ENCODE assay signal across 8 cellular contexts in the genomic region with DNA sequence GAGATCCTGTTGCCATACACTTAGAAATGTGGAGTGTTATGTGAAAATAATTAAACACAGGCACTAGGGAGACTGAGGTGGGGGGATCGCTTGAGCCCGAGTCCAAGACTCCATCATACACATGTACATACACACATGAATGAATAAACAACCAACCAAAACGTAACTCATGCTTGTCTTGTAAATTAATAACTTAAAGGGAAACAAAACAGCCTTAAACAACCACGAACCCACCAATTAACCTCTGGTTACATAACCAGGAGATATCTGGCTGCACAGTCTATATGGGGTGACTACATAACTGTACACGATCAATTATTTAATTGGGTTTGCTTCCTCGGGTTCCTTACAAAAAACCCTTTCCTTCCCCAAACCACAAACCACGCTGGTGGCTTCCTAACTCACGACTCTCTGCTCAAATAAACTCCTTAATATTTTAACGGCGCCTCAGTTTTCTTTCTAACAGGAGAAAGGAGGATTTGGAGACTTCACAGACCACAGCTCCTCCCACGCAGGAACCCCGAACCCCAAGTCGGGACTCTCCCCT. TPM values are rescaled to one million over a fixed set of nuclear protein-coding genes. Genes with fewer than 3 reads are reported as not detected.
DNase-seq lines count a peak whose midpoint lies in the region; ATAC-seq, FAIRE-seq and TF ChIP-seq lines count a peak whose summit lies in the region.

No MANE protein-coding gene starts in this region.

- dilution Hi-C loops in keratinocyte (cut with MboI; ENCODE audit: extremely low pct_ligation_motif_present, low sequenced_read_pairs), result no loop called here

- peaks cover 22% of the 10 kb centered on the region for H3K9me3 Mint-ChIP-seq in activated naive CD4-positive, alpha-beta T cell treated with anti-CD3 and anti-CD28 coated beads, Interleukin-2, amount 10 ng/mL, durations not matched to agents 7 days and 5 days
- peaks cover 28% of the 10 kb centered on the region for H3K9me3 Mint-ChIP-seq in activated naive CD8-positive, alpha-beta T cell treated with anti-CD3 and anti-CD28 coated beads, Interleukin-2, amount 50 U/mL, for 24 hours

- H3K4me2 ChIP-seq in keratinocyte (ENCODE audit: control insufficient read depth, extremely low read depth, insufficient read depth, low read depth, low read length), result peak overlapping the region; percentile 99

- no peaks in the 10 kb centered on the region for H3K9me3 ChIP-seq in keratinocyte (ENCODE audit: control insufficient read depth, low read depth, low read length)

- CTCF ChIA-PET in activated naive CD4-positive, alpha-beta T cell treated with anti-CD3 and anti-CD28 coated beads, Interleukin-2, amount 10 ng/mL, durations not matched to agents 7 days and 5 days (lab: Charles Lee), result no interaction called here

- peaks cover 14% of the 10 kb centered on the region for H3K36me3 Mint-ChIP-seq in activated naive CD4-positive, alpha-beta T cell treated with anti-CD3 and anti-CD28 coated beads, Interleukin-2, amount 10 ng/mL, durations not matched to agents 7 days and 5 days
- peaks cover 34% of the 10 kb centered on the region for H3K36me3 Mint-ChIP-seq in activated naive CD8-positive, alpha-beta T cell treated with anti-CD3 and anti-CD28 coated beads, Interleukin-2, amount 50 U/mL, for 24 hours (ENCODE audit: low read depth)

- DNase-seq in activated naive CD4-positive, alpha-beta T cell treated with anti-CD3 and anti-CD28 coated beads, Interleukin-2, amount 10 ng/mL, durations not matched to agents 7 days and 5 days, result no peak
- no peak for DNase-seq in activated naive CD4-positive, alpha-beta T cell treated with Interleukin-2 at 50 U/mL for 16 hours
- DNase-seq in HT1080 (ENCODE audit: low read depth) (peak; percentile 4), keratinocyte (ENCODE audit: low read depth, low spot score) (no peak), superior temporal gyrus (ENCODE audit: extremely low spot score) (peak; percentile 26), NCI-H1930 (lab: John Stamatoyannopoulos, UW) (no peak), GM19240 (ENCODE audit: insufficient read length, low spot score) (no peak)
- no peak for DNase-seq in activated naive CD8-positive, alpha-beta T cell treated with anti-CD3 and anti-CD28 coated beads, Interleukin-2, amount 50 U/mL, for 24 hours

- peak overlapping the region; percentile 84 for H3K4me3 Mint-ChIP-seq in activated naive CD4-positive, alpha-beta T cell treated with anti-CD3 and anti-CD28 coated beads, Interleukin-2, amount 10 ng/mL, durations not matched to agents 7 days and 5 days
- H3K4me3 Mint-ChIP-seq in activated naive CD8-positive, alpha-beta T cell treated with anti-CD3 and anti-CD28 coated beads, Interleukin-2, amount 50 U/mL, for 24 hours, result peak overlapping the region; percentile 89

- H3K27me3 ChIP-seq in keratinocyte (ENCODE audit: control insufficient read depth, extremely low read depth, insufficient read depth, low read length), result no peaks in the 10 kb centered on the region

- H3K27ac ChIP-seq in keratinocyte (ENCODE audit: control insufficient read depth, insufficient read depth, low read length), result peak overlapping the region; percentile 82

- H3K9ac ChIP-seq in keratinocyte (ENCODE audit: control insufficient read depth, extremely low read depth, insufficient read depth, low read length), result peak overlapping the region; percentile 80

- no peaks in the 10 kb centered on the region for H4K20me1 ChIP-seq in keratinocyte (ENCODE audit: control insufficient read depth, extremely low read depth, insufficient read depth, low read length)

- H2AFZ ChIP-seq in keratinocyte (ENCODE audit: control insufficient read depth, low read length), result peak overlapping the region; percentile 97

- H3K4me1 ChIP-seq in keratinocyte (ENCODE audit: control insufficient read depth, extremely low read depth, insufficient read depth, low read length), result peaks cover 13% of the 10 kb centered on the region

- no peak for FAIRE-seq in keratinocyte (lab: Jason Lieb, UNC)

- no peaks in the 10 kb centered on the region for H3K9me1 ChIP-seq in keratinocyte (ENCODE audit: control insufficient read depth, extremely low read depth, insufficient read depth, low read length)

- peak overlapping the region; percentile 74 for H3K27ac Mint-ChIP-seq in activated naive CD4-positive, alpha-beta T cell treated with anti-CD3 and anti-CD28 coated beads, Interleukin-2, amount 10 ng/mL, durations not matched to agents 7 days and 5 days
- H3K27ac Mint-ChIP-seq in activated naive CD8-positive, alpha-beta T cell treated with anti-CD3 and anti-CD28 coated beads, Interleukin-2, amount 50 U/mL, for 24 hours, result peak overlapping the region; percentile 69

- TF ChIP-seq CTCF in keratinocyte (optimal IDR thresholded peaks at IDR 0.05 in 1 of 3, IDR thresholded peaks at IDR 0.05 in 1 of 3, conservative IDR thresholded peaks at IDR 0.05 in 1 of 3; ENCODE audit: extremely low read depth in 1 of 3, insufficient read depth in 2 of 3, low read length in 3 of 3), result no peak

- H3K27me3 Mint-ChIP-seq in activated naive CD4-positive, alpha-beta T cell treated with anti-CD3 and anti-CD28 coated beads, Interleukin-2, amount 10 ng/mL, durations not matched to agents 7 days and 5 days, result peaks cover 7% of the 10 kb centered on the region
- peaks cover 8% of the 10 kb centered on the region for H3K27me3 Mint-ChIP-seq in activated naive CD8-positive, alpha-beta T cell treated with anti-CD3 and anti-CD28 coated beads, Interleukin-2, amount 50 U/mL, for 24 hours

- peaks cover 30% of the 10 kb centered on the region for H3K4me1 Mint-ChIP-seq in activated naive CD4-positive, alpha-beta T cell treated with anti-CD3 and anti-CD28 coated beads, Interleukin-2, amount 10 ng/mL, durations not matched to agents 7 days and 5 days
- peaks cover 31% of the 10 kb centered on the region for H3K4me1 Mint-ChIP-seq in activated naive CD8-positive, alpha-beta T cell treated with anti-CD3 and anti-CD28 coated beads, Interleukin-2, amount 50 U/mL, for 24 hours

- peaks cover 36% of the 10 kb centered on the region for H3K79me2 ChIP-seq in keratinocyte (ENCODE audit: control insufficient read depth, insufficient read depth, low read length)

- ATAC-seq in activated naive CD8-positive, alpha-beta T cell treated with anti-CD3 and anti-CD28 coated beads, Interleukin-2, amount 50 U/mL, for 24 hours, result no peak

- H3K36me3 ChIP-seq in keratinocyte (ENCODE audit: control insufficient read depth in 2 of 2, extremely low read depth in 1 of 2, insufficient read depth in 2 of 2, low read length in 2 of 2), result no peaks in the 10 kb centered on the region

- peak overlapping the region; percentile 80 to 96 (median 91) for H3K4me3 ChIP-seq in keratinocyte (ENCODE audit: control insufficient read depth in 2 of 3, extremely low read depth in 1 of 3, insufficient read depth in 2 of 3, low read depth in 1 of 3, low read length in 3 of 3)

RNA-seq across cellular contexts. Expression of a gene that starts 0.8 kb away (rescaled TPM):
- 3.3 and 3.6 TPM in 2 replicates for total RNA-seq in HT1080 (2014; rRNA removed; shearing (Covaris generic))
- polyA plus RNA-seq in HT1080 (2015; cell fraction: cytosol; rRNA removed), result 2.2 and 2.4 TPM in 2 replicates
- 2.0 and 2.2 TPM in 2 replicates for polyA plus RNA-seq in HT1080 (2015; cell fraction: nucleus; rRNA removed)
- 1.9 to 3.6 TPM (median 2.3 TPM) in 3 replicates for polyA plus RNA-seq in keratinocyte
- 0.70 TPM for polyA plus RNA-seq in keratinocyte (2011; ENCODE audit: low read depth)
- 1.4 and 3.4 TPM in 2 replicates for polyA plus RNA-seq in keratinocyte (2011; cell fraction: cytosol; rRNA removed)
- polyA plus RNA-seq in keratinocyte (2011; cell fraction: nucleus; rRNA removed), result 2.4 and 3.3 TPM in 2 replicates
- polyA plus RNA-seq in keratinocyte (2012; ENCODE audit: low replicate concordance), result 1.9 and 2.5 TPM in 2 replicates
- 0.16 to 2.2 TPM (median 0.92 TPM) in 3 replicates for polyA minus RNA-seq in keratinocyte
- polyA minus RNA-seq in keratinocyte (2011; cell fraction: cytosol; rRNA and poly(A)+ RNA removed), result 0.96 TPM
- 1.4 and 2.2 TPM in 2 replicates for polyA minus RNA-seq in keratinocyte (2011; cell fraction: nucleus; rRNA and poly(A)+ RNA removed)

RNA-seq across cellular contexts. Expression of a gene that starts 26.3 kb away (rescaled TPM):
- total RNA-seq in HT1080 (2014; rRNA removed; shearing (Covaris generic)), result 6.6 and 8.5 TPM in 2 replicates
- 2.3 and 3.0 TPM in 2 replicates for polyA plus RNA-seq in HT1080 (2015; cell fraction: cytosol; rRNA removed)
- polyA plus RNA-seq in HT1080 (2015; cell fraction: nucleus; rRNA removed), result 3.8 and 3.9 TPM in 2 replicates
- polyA plus RNA-seq in keratinocyte, result 3.8 to 4.5 TPM (median 4.5 TPM) in 3 replicates
- 9.6 TPM for polyA plus RNA-seq in keratinocyte (2011; ENCODE audit: low read depth)
- polyA plus RNA-seq in keratinocyte (2011; cell fraction: cytosol; rRNA removed), result 2.0 and 3.7 TPM in 2 replicates
- 4.5 and 6.0 TPM in 2 replicates for polyA plus RNA-seq in keratinocyte (2011; cell fraction: nucleus; rRNA removed)
- polyA plus RNA-seq in keratinocyte (2012; ENCODE audit: low replicate concordance), result 3.4 and 3.7 TPM in 2 replicates
- 3.5 to 7.3 TPM (median 3.6 TPM) in 3 replicates for polyA minus RNA-seq in keratinocyte
- 3.5 TPM for polyA minus RNA-seq in keratinocyte (2011; cell fraction: cytosol; rRNA and poly(A)+ RNA removed)
- 4.1 and 7.3 TPM in 2 replicates for polyA minus RNA-seq in keratinocyte (2011; cell fraction: nucleus; rRNA and poly(A)+ RNA removed)

Comparison
In these comparisons a context has a peak if more than half of its experiments do, and no peak if none do; other contexts are left out.
1. DNase-seq: peak in HT1080 (single experiment) and superior temporal gyrus (single experiment); none in activated naive CD4-positive, alpha-beta T cell treated with anti-CD3 and anti-CD28 coated beads, Interleukin-2, amount 10 ng/mL, durations not matched to agents 7 days and 5 days (single experiment), activated naive CD4-positive, alpha-beta T cell treated with Interleukin-2 at 50 U/mL for 16 hours (single experiment), activated naive CD8-positive, alpha-beta T cell treated with anti-CD3 and anti-CD28 coated beads, Interleukin-2, amount 50 U/mL, for 24 hours (single experiment), keratinocyte (single experiment), NCI-H1930 (0 of 2) and GM19240 (single experiment).